ENCODE assay signal across 14 cellular contexts in genomic region chr6:159002432-159003160, GRCh38. TPM values are rescaled to one million over a fixed set of nuclear protein-coding genes. Genes with fewer than 3 reads are reported as not detected.
DNase-seq lines count a peak whose midpoint lies in the region; ATAC-seq and TF ChIP-seq lines count a peak whose summit lies in the region.
"Had no signal": no experiment of that assay in that cellular context is flagged by ENCODE, and none has a peak within 500 bp of the region (broad histone marks: within the 10 kb centered on the region; RNA-seq: fewer than 3 reads in every experiment).

No MANE protein-coding gene starts in this region.

- intact Hi-C loops in activated CD4-positive, alpha-beta T cell treated with anti-CD3 and anti-CD28 coated beads, Interleukin-2, amount 10 ng/mL, durations not matched to agents 24 days and 14 days (cut with micrococcal nuclease), result no loop called here
- intact Hi-C loops in Panc1 (cut with micrococcal nuclease; ENCODE audit: unreplicated experiment), result no loop called here

- no peak overlapping the region for H3K4me2 ChIP-seq in fibroblast of lung (ENCODE audit: extremely low read depth, insufficient read depth, low read length)

- no peaks in the 10 kb centered on the region for H3K27me3 ChIP-seq in Panc1 (ENCODE audit: control insufficient read depth, insufficient read depth, low read length)
- H3K27me3 ChIP-seq in fibroblast of lung (ENCODE audit: control insufficient read depth, insufficient read depth, low read length), result no peaks in the 10 kb centered on the region
- H3K27me3 ChIP-seq: SJSA1 had no signal

- in situ Hi-C loops in Panc1 (cut with HindIII; ENCODE audit: low pct_unique_long_range_greater_than_20kb, low sequenced_read_pairs), result no loop called here

- POLR2A ChIA-PET in Panc1 (lab: Charles Lee), result no interaction called here

- H3K9ac ChIP-seq in fibroblast of lung (ENCODE audit: insufficient read depth, low read length), result no peak overlapping the region

- peaks cover 23% of the 10 kb centered on the region for H3K4me1 Mint-ChIP-seq in activated CD4-positive, alpha-beta T cell treated with anti-CD3 and anti-CD28 coated beads, Interleukin-2, amount 10 ng/mL, durations not matched to agents 24 days and 14 days
- peaks cover 34% of the 10 kb centered on the region for H3K4me1 Mint-ChIP-seq in stimulated activated effector memory CD8-positive, alpha-beta T cell treated with anti-CD3 and anti-CD28 coated beads, Interleukin-12 subunit alpha, Interleukin-12 subunit beta, amount 100 ng/mL, for 72 hours

- no peak overlapping the region for H3K4me3 ChIP-seq in Panc1 (ENCODE audit: low read depth in 2 of 2, low read length in 2 of 2)
- no peak overlapping the region for H3K4me3 ChIP-seq in fibroblast of lung (replicated peaks in 1 of 4; ENCODE audit: control extremely low read depth in 1 of 4, insufficient read depth in 1 of 4, low read depth in 3 of 4, low read length in 4 of 4)
- H3K4me3 ChIP-seq: SJSA1, thoracic aorta had no signal

- H3K36me3 ChIP-seq in Panc1 (ENCODE audit: control insufficient read depth, insufficient read depth, low read length) (peaks cover 5% of the 10 kb centered on the region; the same call in 1 of the 2 replicates), fibroblast of lung (ENCODE audit: control insufficient read depth, insufficient read depth, low read length) (no peaks in the 10 kb centered on the region)
- H3K36me3 ChIP-seq: SJSA1, thoracic aorta had no signal

- no peak overlapping the region for H2AFZ ChIP-seq in fibroblast of lung (ENCODE audit: low read length)

- H3K9me3 Mint-ChIP-seq in activated CD4-positive, alpha-beta T cell treated with anti-CD3 and anti-CD28 coated beads, Interleukin-2, amount 10 ng/mL, durations not matched to agents 24 days and 14 days, result no peaks in the 10 kb centered on the region
- H3K9me3 Mint-ChIP-seq in stimulated activated effector memory CD8-positive, alpha-beta T cell treated with anti-CD3 and anti-CD28 coated beads, Interleukin-12 subunit alpha, Interleukin-12 subunit beta, amount 100 ng/mL, for 72 hours, result no peaks in the 10 kb centered on the region
- H3K9me3 Mint-ChIP-seq: nephron had no signal

- no peaks in the 10 kb centered on the region for H3K9me3 ChIP-seq in Panc1 (ENCODE audit: control insufficient read depth, insufficient read depth, low read depth, low read length)
- no peaks in the 10 kb centered on the region for H3K9me3 ChIP-seq in fibroblast of lung (ENCODE audit: control insufficient read depth, insufficient read depth, low read depth, low read length)
- H3K9me3 ChIP-seq: SJSA1, thoracic aorta had no signal

- no peak for ATAC-seq in Panc1
- ATAC-seq in stimulated activated effector memory CD8-positive, alpha-beta T cell treated with anti-CD3 and anti-CD28 coated beads, Interleukin-12 subunit alpha, Interleukin-12 subunit beta, amount 100 ng/mL, for 72 hours, result no peak
- ATAC-seq in HG03378 (IDR thresholded peaks at IDR 0.05; ENCODE audit: unreplicated experiment), result no peak

- H3K4me3 Mint-ChIP-seq in activated CD4-positive, alpha-beta T cell treated with anti-CD3 and anti-CD28 coated beads, Interleukin-2, amount 10 ng/mL, durations not matched to agents 24 days and 14 days, result no peak overlapping the region
- H3K4me3 Mint-ChIP-seq in stimulated activated effector memory CD8-positive, alpha-beta T cell treated with anti-CD3 and anti-CD28 coated beads, Interleukin-12 subunit alpha, Interleukin-12 subunit beta, amount 100 ng/mL, for 72 hours, result no peak overlapping the region

- H3K4me1 ChIP-seq in Panc1 (ENCODE audit: control insufficient read depth, insufficient read depth, low read length) (peaks cover 15% of the 10 kb centered on the region), fibroblast of lung (ENCODE audit: control insufficient read depth, extremely low read depth, insufficient read depth, low read length) (peaks cover 2% of the 10 kb centered on the region)

- CTCF ChIA-PET in Panc1 (lab: Charles Lee), result interaction anchor here (1.1 kb wide), 1 partner anchor 284 kb away, joined by 3 read pairs; no protein-coding TSS in a partner anchor

- H3K27me3 Mint-ChIP-seq in activated CD4-positive, alpha-beta T cell treated with anti-CD3 and anti-CD28 coated beads, Interleukin-2, amount 10 ng/mL, durations not matched to agents 24 days and 14 days, result no peaks in the 10 kb centered on the region

- TF ChIP-seq CTCF in Panc1 (IDR thresholded peaks at IDR 0.05), result no peak
- TF ChIP-seq CTCF in fibroblast of lung (conservative IDR thresholded peaks at IDR 0.05 in 1 of 2, IDR thresholded peaks at IDR 0.05 in 1 of 2; ENCODE audit: low read depth in 1 of 2, low read length in 2 of 2), result no peak

- H3K79me2 ChIP-seq in fibroblast of lung (ENCODE audit: control insufficient read depth, insufficient read depth, low read length), result no peaks in the 10 kb centered on the region

- no peaks in the 10 kb centered on the region for H4K20me1 ChIP-seq in fibroblast of lung (ENCODE audit: control insufficient read depth, extremely low read depth, insufficient read depth, low read length)

- H3K27ac ChIP-seq in Panc1 (ENCODE audit: low read length), result no peak overlapping the region
- H3K27ac ChIP-seq in fibroblast of lung (ENCODE audit: insufficient read depth, low read length), result no peak overlapping the region
- H3K27ac ChIP-seq: 22Rv1, SJSA1, thoracic aorta, VCaP had no signal

- H3K27ac Mint-ChIP-seq in activated CD4-positive, alpha-beta T cell treated with anti-CD3 and anti-CD28 coated beads, Interleukin-2, amount 10 ng/mL, durations not matched to agents 24 days and 14 days, result no peak overlapping the region
- peak overlapping the region; percentile 8 for H3K27ac Mint-ChIP-seq in stimulated activated effector memory CD8-positive, alpha-beta T cell treated with anti-CD3 and anti-CD28 coated beads, Interleukin-12 subunit alpha, Interleukin-12 subunit beta, amount 100 ng/mL, for 72 hours

- peaks cover 2% of the 10 kb centered on the region for H3K36me3 Mint-ChIP-seq in activated CD4-positive, alpha-beta T cell treated with anti-CD3 and anti-CD28 coated beads, Interleukin-2, amount 10 ng/mL, durations not matched to agents 24 days and 14 days (ENCODE audit: low read depth)
- H3K36me3 Mint-ChIP-seq in stimulated activated effector memory CD8-positive, alpha-beta T cell treated with anti-CD3 and anti-CD28 coated beads, Interleukin-12 subunit alpha, Interleukin-12 subunit beta, amount 100 ng/mL, for 72 hours, result peaks cover 12% of the 10 kb centered on the region

- peak; percentile 53 for DNase-seq in activated CD4-positive, alpha-beta T cell treated with anti-CD3 and anti-CD28 coated beads, Interleukin-2, amount 10 ng/mL, durations not matched to agents 24 days and 14 days
- no peak for DNase-seq in activated CD4-positive, alpha-beta T cell treated with anti-CD3 and anti-CD28 coated beads for 1 hour
- DNase-seq in Panc1 (ENCODE audit: low read depth, low spot score) (peak; percentile 13), fibroblast of lung (ENCODE audit: low read depth in 2 of 2) (peak; percentile 17 to 77), nucleus accumbens (lab: John Stamatoyannopoulos, UW) (no peak), pons (ENCODE audit: low spot score) (no peak)
- no peak for DNase-seq in stimulated activated effector memory CD8-positive, alpha-beta T cell treated with anti-CD3 and anti-CD28 coated beads, Interleukin-12 subunit alpha, Interleukin-12 subunit beta, amount 100 ng/mL, for 72 hours (ENCODE audit: low spot score in 2 of 2)
- DNase-seq: NCI-H1417 treated with DMSO at 0.1 percent for 48 hours had no signal

- BruUV-seq in Panc1 (replicated peaks; lab: Mats Ljungman, UMichigan), result no TSS peak

RNA-seq across cellular contexts. Expression of gene RSPH3, which starts 2.6 kb away (rescaled TPM):
- total RNA-seq in activated CD4-positive, alpha-beta T cell treated with anti-CD3 and anti-CD28 coated beads, Interleukin-2, amount 10 ng/mL, durations not matched to agents 24 days and 14 days, result 4.7 and 5.1 TPM in 2 replicates
- 8.1 TPM for total RNA-seq in Panc1 (2021; ENCODE audit: unreplicated experiment)
- 8.2 TPM for polyA plus RNA-seq in Panc1 (2012; ENCODE audit: insufficient read length)
- total RNA-seq in fibroblast of lung, result 3.6 and 5.9 TPM in 2 replicates
- polyA plus RNA-seq in fibroblast of lung, result 1.4 and 2.3 TPM in 2 replicates
- 2.5 and 5.0 TPM in 2 replicates for polyA plus RNA-seq in fibroblast of lung (2012)
- polyA minus RNA-seq in fibroblast of lung (ENCODE audit: low replicate concordance), result 1.5 and 1.9 TPM in 2 replicates

RNA-seq across cellular contexts. Expression of gene TAGAP, which starts 42.2 kb away (rescaled TPM):
- 183 and 187 TPM in 2 replicates for total RNA-seq in activated CD4-positive, alpha-beta T cell treated with anti-CD3 and anti-CD28 coated beads, Interleukin-2, amount 10 ng/mL, durations not matched to agents 24 days and 14 days
- 0.13 TPM for total RNA-seq in Panc1 (2021; ENCODE audit: unreplicated experiment)
- not detected for polyA plus RNA-seq in Panc1 (2012; ENCODE audit: insufficient read length)
- under 0.01 TPM in 1 of 2 replicates, not detected in the other for total RNA-seq in fibroblast of lung
- not detected in 2 replicates for polyA plus RNA-seq in fibroblast of lung
- not detected in 2 replicates for polyA plus RNA-seq in fibroblast of lung (2012)
- polyA minus RNA-seq in fibroblast of lung (ENCODE audit: low replicate concordance), result not detected in 2 replicates

Comparison
In these comparisons a context has a peak if more than half of its experiments do, and no peak if none do; other contexts are left out.
1. DNase-seq: peak in activated CD4-positive, alpha-beta T cell treated with anti-CD3 and anti-CD28 coated beads, Interleukin-2, amount 10 ng/mL, durations not matched to agents 24 days and 14 days (single experiment), Panc1 (single experiment) and fibroblast of lung (2 of 2); none in activated CD4-positive, alpha-beta T cell treated with anti-CD3 and anti-CD28 coated beads for 1 hour (single experiment), stimulated activated effector memory CD8-positive, alpha-beta T cell treated with anti-CD3 and anti-CD28 coated beads, Interleukin-12 subunit alpha, Interleukin-12 subunit beta, amount 100 ng/mL, for 72 hours (0 of 2), nucleus accumbens (0 of 56) and pons (single experiment).
2. RNA of gene TAGAP, which starts 42.2 kb away (total RNA-seq): 183 to 187 TPM in activated CD4-positive, alpha-beta T cell treated with anti-CD3 and anti-CD28 coated beads, Interleukin-2, amount 10 ng/mL, durations not matched to agents 24 days and 14 days; 0.13 TPM in Panc1 (single experiment) and under 0.01 TPM in fibroblast of lung; every median in the first group is over 100 times any median in the second.